In the genomic region with DNA sequence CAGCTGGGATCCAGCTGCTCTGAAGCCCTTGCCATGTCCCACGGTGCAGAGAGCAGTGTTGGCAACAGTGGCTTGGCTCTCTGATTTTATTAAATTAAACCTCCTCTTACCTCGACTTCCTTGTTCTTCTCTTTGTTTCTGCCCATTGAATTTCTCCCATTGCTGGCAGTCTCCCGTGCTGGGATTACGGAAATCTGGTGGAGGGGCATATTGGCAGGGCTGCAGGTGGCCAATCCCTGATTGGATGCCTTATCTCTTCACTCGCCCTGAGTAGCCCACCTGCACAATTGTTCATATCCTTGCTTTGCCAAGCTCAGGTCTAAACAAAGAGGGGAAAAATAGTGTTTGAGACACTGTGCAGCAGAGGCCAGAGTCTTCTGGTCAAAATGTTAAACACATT, we compare ENCODE assay signal across 1 cellular context.
TF ChIP-seq lines count a peak whose summit lies in the region.

No MANE protein-coding gene starts in this region.

TF ChIP-seq in neural cell, 6 proteins besides CTCF, POLR2A, EP300 and RAD21 (continued from another document):
- TF ChIP-seq, protein P1, sequence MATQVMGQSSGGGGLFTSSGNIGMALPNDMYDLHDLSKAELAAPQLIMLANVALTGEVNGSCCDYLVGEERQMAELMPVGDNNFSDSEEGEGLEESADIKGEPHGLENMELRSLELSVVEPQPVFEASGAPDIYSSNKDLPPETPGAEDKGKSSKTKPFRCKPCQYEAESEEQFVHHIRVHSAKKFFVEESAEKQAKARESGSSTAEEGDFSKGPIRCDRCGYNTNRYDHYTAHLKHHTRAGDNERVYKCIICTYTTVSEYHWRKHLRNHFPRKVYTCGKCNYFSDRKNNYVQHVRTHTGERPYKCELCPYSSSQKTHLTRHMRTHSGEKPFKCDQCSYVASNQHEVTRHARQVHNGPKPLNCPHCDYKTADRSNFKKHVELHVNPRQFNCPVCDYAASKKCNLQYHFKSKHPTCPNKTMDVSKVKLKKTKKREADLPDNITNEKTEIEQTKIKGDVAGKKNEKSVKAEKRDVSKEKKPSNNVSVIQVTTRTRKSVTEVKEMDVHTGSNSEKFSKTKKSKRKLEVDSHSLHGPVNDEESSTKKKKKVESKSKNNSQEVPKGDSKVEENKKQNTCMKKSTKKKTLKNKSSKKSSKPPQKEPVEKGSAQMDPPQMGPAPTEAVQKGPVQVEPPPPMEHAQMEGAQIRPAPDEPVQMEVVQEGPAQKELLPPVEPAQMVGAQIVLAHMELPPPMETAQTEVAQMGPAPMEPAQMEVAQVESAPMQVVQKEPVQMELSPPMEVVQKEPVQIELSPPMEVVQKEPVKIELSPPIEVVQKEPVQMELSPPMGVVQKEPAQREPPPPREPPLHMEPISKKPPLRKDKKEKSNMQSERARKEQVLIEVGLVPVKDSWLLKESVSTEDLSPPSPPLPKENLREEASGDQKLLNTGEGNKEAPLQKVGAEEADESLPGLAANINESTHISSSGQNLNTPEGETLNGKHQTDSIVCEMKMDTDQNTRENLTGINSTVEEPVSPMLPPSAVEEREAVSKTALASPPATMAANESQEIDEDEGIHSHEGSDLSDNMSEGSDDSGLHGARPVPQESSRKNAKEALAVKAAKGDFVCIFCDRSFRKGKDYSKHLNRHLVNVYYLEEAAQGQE (IDR thresholded peaks at IDR 0.05; ENCODE audit: borderline replicate concordance) = no peak
- no peak for TF ChIP-seq POLR2AphosphoS5 (IDR thresholded peaks at IDR 0.05)
- TF ChIP-seq MXI1 (conservative IDR thresholded peaks at IDR 0.05; ENCODE audit: poor library complexity, severe bottlenecking) = no peak
- no peak for TF ChIP-seq TAF1 (IDR thresholded peaks at IDR 0.05; ENCODE audit: low read depth)
- TF ChIP-seq EZH2 (IDR thresholded peaks at IDR 0.05; ENCODE audit: borderline replicate concordance, insufficient read depth, low read length, poor library complexity, severe bottlenecking) = no peak
TF ChIP-seq in neural cell: peak in this region for 0.
